In the genomic region with DNA sequence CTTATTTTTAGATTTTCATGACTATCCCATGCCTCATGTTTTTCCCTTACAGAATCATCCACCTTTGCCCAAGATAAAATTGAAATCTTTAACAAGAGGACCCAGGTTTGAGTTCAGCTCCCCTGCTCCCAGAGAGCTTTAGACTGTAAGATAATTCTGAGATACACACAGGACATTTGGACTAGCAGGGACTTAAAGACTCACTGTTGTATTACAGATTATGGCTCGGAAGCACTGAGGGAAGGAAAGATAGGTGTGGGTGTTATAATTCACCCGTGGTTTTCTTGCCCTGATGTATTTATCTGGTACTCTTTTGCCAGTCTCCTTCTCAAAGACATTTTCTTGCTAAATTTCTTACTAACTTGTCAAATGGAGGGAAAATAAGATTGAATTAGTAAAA, we compare ENCODE assay signal across 15 cellular contexts.
"Had no signal": no experiment of that assay in that cellular context is flagged by ENCODE, and none has a peak within 500 bp of the region (broad histone marks: within the 10 kb centered on the region; RNA-seq: fewer than 3 reads in every experiment).

No MANE protein-coding gene starts in this region.

- ATAC-seq: body of pancreas, left lobe of liver, mucosa of descending colon, right cardiac atrium, Right ventricle myocardium inferior had no signal

- H3K9me3 ChIP-seq: body of pancreas, mucosa of descending colon had no signal

- DNase-seq: activated CD4-positive, CD25-positive, alpha-beta regulatory T cell treated with anti-CD3 and anti-CD28 coated beads, Interleukin-2, amount 50 U/mL, for 72 hours; activated CD8-positive, alpha-beta memory T cell treated with anti-CD3 and anti-CD28 coated beads for 24 hours; activated gamma-delta T cell; amygdala; body of pancreas; caudate nucleus; erythroblast; mucosa of descending colon; right cardiac atrium; small intestine; stimulated activated CD4-positive, alpha-beta T cell treated with anti-CD3 and anti-CD28 coated beads, Interleukin-4, amount 100 ng/mL, for 24 hours; T-helper 9 cell had no signal

- H3K27me3 ChIP-seq: body of pancreas had no signal

- H3K27ac ChIP-seq: body of pancreas had no signal

- H3K27ac Mint-ChIP-seq: progenitor cell of endocrine pancreas had no signal

- H3K4me3 ChIP-seq: body of pancreas, mucosa of descending colon had no signal

- H3K27me3 Mint-ChIP-seq: progenitor cell of endocrine pancreas had no signal
